In genomic region chr16:84986102-84986501, GRCh38 we compare ENCODE assay signal across 13 cellular contexts. TPM values are rescaled to one million over a fixed set of nuclear protein-coding genes. Genes with fewer than 3 reads are reported as not detected.
DNase-seq lines count a peak whose midpoint lies in the region; ATAC-seq, FAIRE-seq and TF ChIP-seq lines count a peak whose summit lies in the region.
"Had no signal": no experiment of that assay in that cellular context is flagged by ENCODE, and none has a peak within 500 bp of the region (broad histone marks: within the 10 kb centered on the region; RNA-seq: fewer than 3 reads in every experiment).

No MANE protein-coding gene starts in this region.

- H3K9ac ChIP-seq in HepG2 (ENCODE audit: insufficient read depth, low read depth, low read length) (no peak overlapping the region), K562 (ENCODE audit: insufficient read depth in 1 of 2, low read depth in 2 of 2, low read length in 2 of 2) (peak overlapping the region in 1 of 2 experiments; percentile 69; a peak in 2 of 4 replicates)

- H3K36me3 Mint-ChIP-seq in mesothelial cell of epicardium: peaks cover 39% of the 10 kb centered on the region

- no peaks in the 10 kb centered on the region for H3K27me3 Mint-ChIP-seq in mesothelial cell of epicardium (ENCODE audit: low read depth)

- WGBS in HepG2 (ENCODE audit: low lambda C conversion rate): 95% methylated on average over 12 of the region's 22 CpGs
- WGBS in right lobe of liver (ENCODE audit: insufficient coverage, low coverage, low lambda C conversion rate, missing lambda C conversion rate): 97% methylated on average over 8 of the region's 22 CpGs
- 89% methylated on average over 22 of the region's 22 CpGs for WGBS in K562 (ENCODE audit: insufficient coverage, low coverage, missing lambda C conversion rate)
- 36 to 65% (median 53%) methylated on average over 21 to 22 of the region's 22 CpGs for WGBS in stomach, 5 donors

- TF ChIP-seq EP300 in HepG2 (IDR thresholded peaks at IDR 0.05; ENCODE audit: low read depth in 2 of 2, low read length in 2 of 2) (no peak), HepG2 (CRISPR knock-in tag; IDR thresholded peaks at IDR 0.05; ENCODE audit: borderline replicate concordance) (no peak), K562 (IDR thresholded peaks at IDR 0.05; ENCODE audit: low read length) (no peak), stomach (IDR thresholded peaks at IDR 0.05) (no peak)

- H3K4me1 ChIP-seq in HepG2 (ENCODE audit: insufficient read depth, low read length) (peaks cover 24% of the 10 kb centered on the region), right lobe of liver (no peaks in the 10 kb centered on the region), K562 (replicated peaks in 1 of 2; ENCODE audit: control insufficient read depth in 2 of 2, insufficient read depth in 2 of 2, low read length in 2 of 2) (peaks cover 17 to 32% of the 10 kb centered on the region in 2 experiments), stomach (peaks cover 37 to 81% (median 54%) of the 10 kb centered on the region in 4 donors)

- DNase-seq in HepG2 (ENCODE audit: low spot score): no peak
- no peak for DNase-seq in right lobe of liver
- no peak for DNase-seq in K562 (ENCODE audit: extremely low read depth in 1 of 4, low spot score in 3 of 4)
- DNase-seq in mesothelial cell of epicardium (ENCODE audit: low spot score in 2 of 2, unreplicated experiment in 2 of 2): no peak
- DNase-seq in stomach: peak; percentile 45
- DNase-seq in NCI-H2081 (lab: John Stamatoyannopoulos, UW): no peak
- no peak for DNase-seq in NCI-H1105 treated with DMSO at 0.1 percent for 48 hours (lab: John Stamatoyannopoulos, UW)
- DNase-seq: erythroblast, GF-D8 had no signal

- BruUV-seq in HepG2 (replicated peaks; lab: Mats Ljungman, UMichigan) (no TSS peak), K562 (replicated peaks; lab: Mats Ljungman, UMichigan) (no TSS peak)

- H3K27me3 ChIP-seq in HepG2 (ENCODE audit: control insufficient read depth in 1 of 2, insufficient read depth in 2 of 2, low read length in 2 of 2): no peaks in the 10 kb centered on the region
- no peaks in the 10 kb centered on the region for H3K27me3 ChIP-seq in right lobe of liver
- H3K27me3 ChIP-seq in K562 (ENCODE audit: control insufficient read depth in 2 of 2, insufficient read depth in 2 of 2, low read length in 2 of 2): no peaks in the 10 kb centered on the region
- no peaks in the 10 kb centered on the region for H3K27me3 ChIP-seq in stomach

- in situ Hi-C loops in HepG2 (cut with HindIII; ENCODE audit: extremely low pct_ligation_motif_present, low pct_unique_long_range_greater_than_20kb): no loop called here
- in situ Hi-C loops in K562 (cut with MboI): no loop called here

- H3K79me2 ChIP-seq in HepG2 (ENCODE audit: insufficient read depth, low read length) (peaks cover 13% of the 10 kb centered on the region), K562 (ENCODE audit: control insufficient read depth, insufficient read depth, low read length) (no peaks in the 10 kb centered on the region; the same call in 2 of the 3 replicates)

- no peaks in the 10 kb centered on the region for H3K9me3 Mint-ChIP-seq in mesothelial cell of epicardium
- H3K9me3 Mint-ChIP-seq: brain; T-helper 1 cell treated with Interleukin-12 subunit alpha and Interleukin-12 subunit beta and Interleukin-4 antibody, amounts not matched to agents 30 μg/mL and 1 μg/mL, for 36 hours had no signal

- no peak for ATAC-seq in HepG2
- ATAC-seq in right lobe of liver: no peak
- ATAC-seq in K562: no peak
- ATAC-seq in GM19351 (IDR thresholded peaks at IDR 0.05; ENCODE audit: unreplicated experiment): no peak

- H3K4me2 ChIP-seq in HepG2 (ENCODE audit: low read depth, low read length): no peak overlapping the region
- H3K4me2 ChIP-seq in K562 (ENCODE audit: insufficient read depth, low read length): no peak overlapping the region

- H3K9me1 ChIP-seq in K562 (ENCODE audit: control insufficient read depth, insufficient read depth, low read length): peaks cover 12% of the 10 kb centered on the region

- H3K4me3 Mint-ChIP-seq in mesothelial cell of epicardium: no peak overlapping the region
- H3K4me3 Mint-ChIP-seq: brain; T-helper 1 cell treated with Interleukin-12 subunit alpha and Interleukin-12 subunit beta and Interleukin-4 antibody, amounts not matched to agents 30 μg/mL and 1 μg/mL, for 36 hours had no signal

- H3K4me1 Mint-ChIP-seq in mesothelial cell of epicardium: peaks cover 6% of the 10 kb centered on the region

- CTCF ChIA-PET in HepG2 (lab: Yijun Ruan, JAX; ENCODE audit: low intra/inter-chr PET ratio, low total read pairs) (no interaction called here), K562 (lab: Yijun Ruan, JAX; ENCODE audit: low intra/inter-chr PET ratio) (no interaction called here)

- TF ChIP-seq POLR2A in HepG2 (IDR thresholded peaks at IDR 0.05; ENCODE audit: insufficient read depth in 1 of 2, low read depth in 2 of 2, low read length in 2 of 2) (no peak), right lobe of liver (IDR thresholded peaks at IDR 0.05) (no peak), K562 (conservative IDR thresholded peaks at IDR 0.05) (no peak), stomach (IDR thresholded peaks at IDR 0.05) (no peak)

- H2AFZ ChIP-seq in HepG2 (ENCODE audit: low read length) (no peak overlapping the region), K562 (ENCODE audit: low read depth, low read length) (no peak overlapping the region)

- POLR2A ChIA-PET in HepG2 (lab: Yijun Ruan, JAX): interaction anchor here (1.3 kb wide), 1 partner anchor 8 kb away, joined by 7 read pairs; no protein-coding TSS in a partner anchor
- POLR2A ChIA-PET in K562 (lab: Yijun Ruan, JAX): interaction anchor here (0.6 to 1.0 kb wide), 2 partner anchors 9 to 123 kb away, joined by 3 read pairs; no protein-coding TSS in a partner anchor

- no peak overlapping the region for H3K4me3 ChIP-seq in HepG2 (replicated peaks in 1 of 3; ENCODE audit: insufficient read depth in 1 of 3, low read depth in 2 of 3, low read length in 3 of 3)
- H3K4me3 ChIP-seq in right lobe of liver: no peak overlapping the region
- no peak overlapping the region for H3K4me3 ChIP-seq in K562
- H3K4me3 ChIP-seq in stomach: no peak overlapping the region
- H3K4me3 ChIP-seq: skin epidermis had no signal

- no peak for TF ChIP-seq RAD21 in HepG2 (CRISPR knock-in tag; IDR thresholded peaks at IDR 0.05)
- no peak for TF ChIP-seq RAD21 in K562 (CRISPR knock-in tag; conservative IDR thresholded peaks at IDR 0.05 in 1 of 2, IDR thresholded peaks at IDR 0.05 in 1 of 2)

- H3K36me3 ChIP-seq in HepG2 (replicated peaks in 1 of 2; ENCODE audit: control insufficient read depth in 1 of 2, insufficient read depth in 2 of 2, low read length in 2 of 2) (peaks cover 46 to 88% of the 10 kb centered on the region in 2 experiments), right lobe of liver (peaks cover 0 to 51% (median 19%) of the 10 kb centered on the region in 4 donors), K562 (ENCODE audit: control insufficient read depth, insufficient read depth, low read length) (peaks cover 86% of the 10 kb centered on the region), stomach (peaks cover 40 to 88% (median 68%) of the 10 kb centered on the region in 4 donors)

- TF ChIP-seq CTCF in HepG2 (CRISPR knock-in tag; IDR thresholded peaks at IDR 0.05) (no peak), right lobe of liver (IDR thresholded peaks at IDR 0.05) (no peak), K562 (IDR thresholded peaks at IDR 0.05 in 2 of 3, conservative IDR thresholded peaks at IDR 0.05 in 1 of 3; ENCODE audit: insufficient read depth in 2 of 3, low read depth in 1 of 3, low read length in 3 of 3) (no peak), mesothelial cell of epicardium (IDR thresholded peaks at IDR 0.05; ENCODE audit: unreplicated experiment) (no peak), stomach (IDR thresholded peaks at IDR 0.05) (no peak)

- FAIRE-seq in HepG2 (lab: Jason Lieb, UNC) (no peak), K562 (lab: Jason Lieb, UNC) (no peak)

- peak overlapping the region; percentile 61 for H3K27ac Mint-ChIP-seq in mesothelial cell of epicardium
- H3K27ac Mint-ChIP-seq: T-helper 1 cell treated with Interleukin-12 subunit alpha and Interleukin-12 subunit beta and Interleukin-4 antibody, amounts not matched to agents 30 μg/mL and 1 μg/mL, for 36 hours had no signal

- H4K20me1 ChIP-seq in HepG2 (ENCODE audit: insufficient read depth, low read length): peaks cover 12% of the 10 kb centered on the region
- H4K20me1 ChIP-seq in K562 (replicated peaks; ENCODE audit: control insufficient read depth, insufficient read depth, low read length): peaks cover 9% of the 10 kb centered on the region; the same call in 1 of the 2 replicates

- intact Hi-C loops in HepG2 (cut with micrococcal nuclease; ENCODE audit: unreplicated experiment): no loop called here
- intact Hi-C loops in right lobe of liver (cut with DNase I): no loop called here
- intact Hi-C loops in K562 (cut with micrococcal nuclease): no loop called here
- intact Hi-C loops in stomach (cut with DNase I; ENCODE audit: low total_unique reads): no loop called here

- H3K9me3 ChIP-seq in HepG2 (ENCODE audit: low read length) (no peaks in the 10 kb centered on the region), right lobe of liver (no peaks in the 10 kb centered on the region), K562 (replicated peaks; ENCODE audit: control insufficient read depth, insufficient read depth, low read depth, low read length) (no peaks in the 10 kb centered on the region), stomach (no peaks in the 10 kb centered on the region)

- H3K27ac ChIP-seq in HepG2 (ENCODE audit: extremely low read length, insufficient read depth, low read length) (no peak overlapping the region), right lobe of liver (no peak overlapping the region), K562 (ENCODE audit: extremely low read depth, low read depth, low read length) (no peak overlapping the region), stomach (peak overlapping the region; percentile 40 to 86 (median 80))

RNA-seq across cellular contexts. Expression of gene ZDHHC7, which starts 25.2 kb away (rescaled TPM):
- total RNA-seq in HepG2 (2016; rRNA removed; fragmentation: Illumina TruSeq; extraction: Trizol): 39.6 and 46.8 TPM in 2 replicates
- total RNA-seq in HepG2 (2016; cell fraction: cytosol; rRNA removed; fragmentation: Illumina TruSeq; extraction: Trizol; ENCODE audit: low read depth): 7.0 and 8.2 TPM in 2 replicates
- 36.4 and 48.1 TPM in 2 replicates for total RNA-seq in HepG2 (2016; cell fraction: insoluble cytoplasmic fraction; rRNA removed; fragmentation: Illumina TruSeq; extraction: Trizol)
- total RNA-seq in HepG2 (2016; cell fraction: membrane; rRNA removed; fragmentation: Illumina TruSeq; extraction: Trizol): 31.2 and 33.2 TPM in 2 replicates
- 34.5 and 37.8 TPM in 2 replicates for total RNA-seq in HepG2 (2016; cell fraction: nucleus; rRNA removed; fragmentation: Illumina TruSeq; extraction: Trizol)
- polyA plus RNA-seq in HepG2 (2011; rRNA removed): 67.6 and 79.2 TPM in 2 replicates
- 96.7 and 128 TPM in 2 replicates for polyA plus RNA-seq in HepG2 (2011; cell fraction: cytosol; rRNA removed)
- 127 and 132 TPM in 2 replicates for polyA plus RNA-seq in HepG2 (2011; cell fraction: nucleus; rRNA removed)
- polyA plus RNA-seq in HepG2 (2012): 56.5 and 63.5 TPM in 2 replicates
- 4.1 and 4.9 TPM in 2 replicates for polyA plus RNA-seq in HepG2 (2016; cell fraction: cytosol; fragmentation: Illumina TruSeq; extraction: Trizol; ENCODE audit: low read depth)
- polyA plus RNA-seq in HepG2 (2016; cell fraction: insoluble cytoplasmic fraction; fragmentation: Illumina TruSeq; extraction: Trizol; ENCODE audit: low read depth): 35.0 and 37.7 TPM in 2 replicates
- 18.0 and 19.5 TPM in 2 replicates for polyA plus RNA-seq in HepG2 (2016; cell fraction: membrane; fragmentation: Illumina TruSeq; extraction: Trizol; ENCODE audit: low read depth)
- 57.2 and 68.7 TPM in 2 replicates for polyA plus RNA-seq in HepG2 (2016; cell fraction: nucleus; fragmentation: Illumina TruSeq; extraction: Trizol; ENCODE audit: insufficient read depth, low read depth)
- 49.1 and 145 TPM in 2 replicates for polyA minus RNA-seq in HepG2 (2011; rRNA and poly(A)+ RNA removed; ENCODE audit: low replicate concordance)
- 43.3 and 54.9 TPM in 2 replicates for polyA minus RNA-seq in HepG2 (2011; cell fraction: cytosol; rRNA and poly(A)+ RNA removed)
- polyA minus RNA-seq in HepG2 (2011; cell fraction: nucleus; rRNA and poly(A)+ RNA removed): 53.7 and 58.9 TPM in 2 replicates
- 10 to 100 TPM; 10.7 to 27.5 (median 19.0) TPM for total RNA-seq in right lobe of liver
- 116 and 182 TPM in 2 replicates for total RNA-seq in K562 (2011; cell fraction: chromatin; rRNA removed; ENCODE audit: low replicate concordance)
- 70.2 and 72.6 TPM in 2 replicates for total RNA-seq in K562 (2011; cell fraction: nucleolus; rRNA removed)
- total RNA-seq in K562 (2011; cell fraction: nucleoplasm; rRNA removed): 82.7 and 89.1 TPM in 2 replicates
- 37.4 and 42.5 TPM in 2 replicates for total RNA-seq in K562 (2014; rRNA removed)
- total RNA-seq in K562 (2014; rRNA removed; fragmentation: Illumina TruSeq; extraction: Trizol): 37.2 and 38.1 TPM in 2 replicates
- total RNA-seq in K562 (2015; rRNA removed; fragmentation: Illumina TruSeq; extraction: Trizol): 44.5 and 44.6 TPM in 2 replicates
- 45.7 and 47.0 TPM in 2 replicates for total RNA-seq in K562 (2021)
- 36.5 and 42.5 TPM in 2 replicates for polyA plus RNA-seq in K562 (2011; rRNA removed)
- 43.9 and 59.7 TPM in 2 replicates for polyA plus RNA-seq in K562 (2011; cell fraction: cytosol; rRNA removed)
- polyA plus RNA-seq in K562 (2011; cell fraction: nucleus; rRNA removed): 78.8 and 96.8 TPM in 2 replicates
- polyA plus RNA-seq in K562 (2012): 37.6 and 39.5 TPM in 2 replicates
- 48.2 and 49.7 TPM in 2 replicates for polyA plus RNA-seq in K562 (2014; fragmentation: Illumina TruSeq; extraction: Trizol)
- 1 to 10 TPM; 1.7 to 1.8 TPM for polyA plus RNA-seq in K562 (2014; fragmentation: Nextera tagmentation; extraction: Ambion mirVana)
- 31.3 and 39.8 TPM in 2 replicates for polyA plus RNA-seq in K562 (2014; rRNA removed)
- polyA minus RNA-seq in K562 (2011; rRNA and poly(A)+ RNA removed): 22.4 and 22.5 TPM in 2 replicates
- polyA minus RNA-seq in K562 (2011; cell fraction: cytosol; rRNA and poly(A)+ RNA removed): 14.8 and 19.9 TPM in 2 replicates
- polyA minus RNA-seq in K562 (2011; cell fraction: nucleus; rRNA and poly(A)+ RNA removed): 17.2 and 23.5 TPM in 2 replicates
- 45.4 to 47.9 TPM (median 45.7 TPM) in 3 replicates for total RNA-seq in mesothelial cell of epicardium
- total RNA-seq in stomach: 100 to 1,000 TPM in 2 of 5 donors, 10 to 100 TPM in 3; 54.3 to 358 (median 58.1) TPM
- polyA plus RNA-seq in stomach: 10 to 100 TPM; 15.0 to 23.0 (median 15.4) TPM

RNA-seq across cellular contexts. Expression of gene KIAA0513, which starts 41.5 kb away (rescaled TPM):
- total RNA-seq in HepG2 (2016; rRNA removed; fragmentation: Illumina TruSeq; extraction: Trizol) (1.5 and 1.8 TPM in 2 replicates), right lobe of liver (1 to 10 TPM; 2.6 to 7.4 (median 4.7) TPM), K562 (2014; rRNA removed) (11.0 and 11.2 TPM in 2 replicates), K562 (2014; rRNA removed; fragmentation: Illumina TruSeq; extraction: Trizol) (6.1 and 10.3 TPM in 2 replicates), K562 (2015; rRNA removed; fragmentation: Illumina TruSeq; extraction: Trizol) (9.3 and 9.7 TPM in 2 replicates), K562 (2021) (13.7 and 14.7 TPM in 2 replicates), mesothelial cell of epicardium (6.0 to 7.5 TPM (median 6.8 TPM) in 3 replicates), stomach (10 to 100 TPM; 13.3 to 40.6 (median 17.6) TPM)
- 0.62 and 0.91 TPM in 2 replicates for total RNA-seq in HepG2 (2016; cell fraction: cytosol; rRNA removed; fragmentation: Illumina TruSeq; extraction: Trizol; ENCODE audit: low read depth)
- 1.5 and 1.7 TPM in 2 replicates for total RNA-seq in HepG2 (2016; cell fraction: insoluble cytoplasmic fraction; rRNA removed; fragmentation: Illumina TruSeq; extraction: Trizol)
- 0.99 and 1.1 TPM in 2 replicates for total RNA-seq in HepG2 (2016; cell fraction: membrane; rRNA removed; fragmentation: Illumina TruSeq; extraction: Trizol)
- total RNA-seq in HepG2 (2016; cell fraction: nucleus; rRNA removed; fragmentation: Illumina TruSeq; extraction: Trizol): 0.75 and 1.6 TPM in 2 replicates
- polyA plus RNA-seq in HepG2 (2011; rRNA removed) (1.8 and 2.4 TPM in 2 replicates), K562 (2011; rRNA removed) (6.9 and 8.6 TPM in 2 replicates), K562 (2014; fragmentation: Illumina TruSeq; extraction: Trizol) (10.1 and 12.6 TPM in 2 replicates), K562 (2014; fragmentation: Nextera tagmentation; extraction: Ambion mirVana) (under 1 TPM; 0.18 to 0.36 TPM), K562 (2014; rRNA removed) (9.8 and 10.2 TPM in 2 replicates), stomach (10 to 100 TPM in 1 of 3 donors, 1 to 10 TPM in 2; 3.6 to 10.2 (median 8.4) TPM)
- 1.6 and 2.3 TPM in 2 replicates for polyA plus RNA-seq in HepG2 (2011; cell fraction: cytosol; rRNA removed)
- polyA plus RNA-seq in HepG2 (2011; cell fraction: nucleus; rRNA removed): 6.1 and 6.2 TPM in 2 replicates
- 1.6 and 2.5 TPM in 2 replicates for polyA plus RNA-seq in HepG2 (2012)
- polyA plus RNA-seq in HepG2 (2016; cell fraction: cytosol; fragmentation: Illumina TruSeq; extraction: Trizol; ENCODE audit: low read depth): 0.47 and 1.2 TPM in 2 replicates
- 1.3 and 1.5 TPM in 2 replicates for polyA plus RNA-seq in HepG2 (2016; cell fraction: insoluble cytoplasmic fraction; fragmentation: Illumina TruSeq; extraction: Trizol; ENCODE audit: low read depth)
- 0.90 and 1.2 TPM in 2 replicates for polyA plus RNA-seq in HepG2 (2016; cell fraction: membrane; fragmentation: Illumina TruSeq; extraction: Trizol; ENCODE audit: low read depth)
- 1.4 and 2.0 TPM in 2 replicates for polyA plus RNA-seq in HepG2 (2016; cell fraction: nucleus; fragmentation: Illumina TruSeq; extraction: Trizol; ENCODE audit: insufficient read depth, low read depth)
- 1.2 and 3.4 TPM in 2 replicates for polyA minus RNA-seq in HepG2 (2011; rRNA and poly(A)+ RNA removed; ENCODE audit: low replicate concordance)
- polyA minus RNA-seq in HepG2 (2011; cell fraction: cytosol; rRNA and poly(A)+ RNA removed): 0.99 and 1.8 TPM in 2 replicates
- polyA minus RNA-seq in HepG2 (2011; cell fraction: nucleus; rRNA and poly(A)+ RNA removed): 3.6 and 5.5 TPM in 2 replicates
- total RNA-seq in K562 (2011; cell fraction: chromatin; rRNA removed; ENCODE audit: low replicate concordance): 51.3 and 93.2 TPM in 2 replicates
- total RNA-seq in K562 (2011; cell fraction: nucleolus; rRNA removed): 39.2 and 39.4 TPM in 2 replicates
- 29.0 and 33.3 TPM in 2 replicates for total RNA-seq in K562 (2011; cell fraction: nucleoplasm; rRNA removed)
- polyA plus RNA-seq in K562 (2011; cell fraction: cytosol; rRNA removed): 4.0 and 9.6 TPM in 2 replicates
- 6.8 and 12.9 TPM in 2 replicates for polyA plus RNA-seq in K562 (2011; cell fraction: nucleus; rRNA removed)
- polyA plus RNA-seq in K562 (2012): 10.5 and 13.3 TPM in 2 replicates
- polyA minus RNA-seq in K562 (2011; rRNA and poly(A)+ RNA removed): 7.7 and 17.3 TPM in 2 replicates
- 5.1 and 6.4 TPM in 2 replicates for polyA minus RNA-seq in K562 (2011; cell fraction: cytosol; rRNA and poly(A)+ RNA removed)
- polyA minus RNA-seq in K562 (2011; cell fraction: nucleus; rRNA and poly(A)+ RNA removed): 9.6 and 11.7 TPM in 2 replicates

Comparison
In these comparisons a context has a peak if more than half of its experiments do, and no peak if none do; other contexts are left out.
1. H3K27ac ChIP-seq: peak in stomach (5 of 5); none in HepG2 (single experiment), right lobe of liver (0 of 3) and K562 (single experiment).
2. Of the 241 proteins assayed by ChIP-seq in both HepG2 and K562: peak only in HepG2: RBM22; only in K562: none; in both: none; in neither: 240.